ENCODE assay signal across 26 cellular contexts in the genomic region with DNA sequence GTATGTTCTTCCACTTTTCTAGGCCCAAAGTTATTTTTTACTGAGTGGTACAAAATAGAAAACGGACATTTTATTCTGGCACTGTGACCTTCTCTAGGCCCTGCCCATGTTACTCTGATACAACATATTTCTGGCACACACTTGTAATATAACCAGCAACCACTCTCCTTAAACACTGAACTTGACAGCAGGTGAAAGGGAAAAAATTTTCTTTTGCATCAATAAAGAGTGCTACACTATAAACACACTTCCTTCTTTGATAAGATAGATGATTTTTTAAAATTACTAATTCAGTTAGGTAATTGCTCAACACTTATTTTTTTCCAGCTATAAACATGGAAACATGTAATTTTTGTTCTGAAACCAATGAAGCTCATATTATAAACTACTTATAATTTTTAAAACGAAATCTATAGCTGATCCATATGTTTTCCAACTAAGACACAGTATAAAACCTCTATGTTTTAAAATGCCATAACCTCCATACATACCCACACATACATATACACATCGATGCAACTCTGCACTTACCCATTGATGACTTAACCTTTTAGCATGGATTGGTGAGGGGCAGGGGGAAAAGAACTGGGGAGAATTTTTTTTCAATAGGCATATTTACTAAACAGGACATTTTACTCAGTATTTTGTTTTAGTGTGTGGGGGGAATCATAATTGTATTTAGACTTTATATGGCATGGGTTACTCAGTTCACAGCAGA.
"Had no signal": no experiment of that assay in that cellular context is flagged by ENCODE, and none has a peak within 500 bp of the region (broad histone marks: within the 10 kb centered on the region; RNA-seq: fewer than 3 reads in every experiment).

No MANE protein-coding gene starts in this region.

- H3K36me3 ChIP-seq: left ventricle myocardium inferior, pancreas, prostate gland, stomach, thyroid gland, transverse colon, upper lobe of left lung, vagina had no signal

- H3K4me3 Mint-ChIP-seq: naive thymus-derived CD4-positive, alpha-beta T cell; natural killer cell treated with Interleukin-12 subunit alpha and Interleukin-12 subunit beta and Interleukin-15 and Interleukin-18, amount 100 ng/mL, for 72 hours; stimulated activated naive B cell treated with anti-CD40 and anti-IgM and Interleukin-4, amounts not matched to agents 10 μg/mL and 1 μg/mL and 100 μg/mL, for 72 hours had no signal

- H3K9me3 Mint-ChIP-seq: naive thymus-derived CD4-positive, alpha-beta T cell; stimulated activated naive B cell treated with anti-CD40 and anti-IgM and Interleukin-4, amounts not matched to agents 10 μg/mL and 1 μg/mL and 100 μg/mL, for 72 hours had no signal

- H3K36me3 Mint-ChIP-seq: naive thymus-derived CD4-positive, alpha-beta T cell; natural killer cell treated with Interleukin-12 subunit alpha and Interleukin-12 subunit beta and Interleukin-15 and Interleukin-18, amount 100 ng/mL, for 72 hours; stimulated activated naive B cell treated with anti-CD40 and anti-IgM and Interleukin-4, amounts not matched to agents 10 μg/mL and 1 μg/mL and 100 μg/mL, for 72 hours had no signal

- DNase-seq: islet precursor cell; left ventricle myocardium inferior; midbrain; mucosa of descending colon; naive thymus-derived CD4-positive, alpha-beta T cell; pancreas; posterior cingulate gyrus; retina; right cardiac atrium; stimulated activated CD4-positive, alpha-beta T cell treated with anti-CD3 and anti-CD28 coated beads, Interleukin-12 subunit alpha, Interleukin-12 subunit beta, amount 100 ng/mL, for 4 hours; stimulated activated CD4-positive, alpha-beta T cell treated with anti-CD3 and anti-CD28 coated beads, Interleukin-15, amount 100 ng/mL, for 24 hours; stimulated activated CD4-positive, alpha-beta T cell treated with anti-CD3 and anti-CD28 coated beads, Interleukin-2, amount 100 ng/mL, for 24 hours; stimulated activated CD4-positive, alpha-beta T cell treated with anti-CD3 and anti-CD28 coated beads, Interleukin-4, amount 100 ng/mL, for 1 hour; stimulated activated naive B cell treated with anti-CD40 and anti-IgM and Interleukin-4, amounts not matched to agents 10 μg/mL and 1 μg/mL and 100 μg/mL, for 72 hours; stimulated activated naive CD8-positive, alpha-beta T cell treated with anti-CD3 and anti-CD28 coated beads, Interleukin-15, Interleukin-2, amounts not matched to agents 100 U/mL and 50 U/mL, for 24 hours; stomach; testis; thyroid gland; transverse colon; upper lobe of left lung had no signal

- H3K4me3 ChIP-seq: left ventricle myocardium inferior, lung, mucosa of descending colon, pancreas, prostate gland, skin epidermis, stomach, testis, thyroid gland, transverse colon, upper lobe of left lung, vagina had no signal

- H3K9me3 ChIP-seq: left ventricle myocardium inferior, mucosa of descending colon, pancreas, prostate gland, stomach, testis, thyroid gland, transverse colon, upper lobe of left lung, vagina had no signal

- ATAC-seq: mucosa of descending colon; naive thymus-derived CD4-positive, alpha-beta T cell; natural killer cell treated with Interleukin-12 subunit alpha and Interleukin-12 subunit beta and Interleukin-15 and Interleukin-18, amount 100 ng/mL, for 72 hours; pancreas; right cardiac atrium; sciatic nerve; stimulated activated naive CD8-positive, alpha-beta T cell treated with anti-CD3 and anti-CD28 coated beads, Interleukin-15, Interleukin-2, amounts not matched to agents 100 U/mL and 50 U/mL, for 24 hours had no signal

- H3K27ac ChIP-seq: left ventricle myocardium inferior, pancreas, prostate gland, skin epidermis, stomach, testis, thyroid gland, transverse colon, upper lobe of left lung, vagina had no signal

- H3K27ac Mint-ChIP-seq: naive thymus-derived CD4-positive, alpha-beta T cell; natural killer cell treated with Interleukin-12 subunit alpha and Interleukin-12 subunit beta and Interleukin-15 and Interleukin-18, amount 100 ng/mL, for 72 hours; stimulated activated naive B cell treated with anti-CD40 and anti-IgM and Interleukin-4, amounts not matched to agents 10 μg/mL and 1 μg/mL and 100 μg/mL, for 72 hours had no signal

- H3K4me1 ChIP-seq: pancreas, prostate gland, testis, thyroid gland, transverse colon had no signal

- H3K27me3 ChIP-seq: pancreas, stomach, testis, thyroid gland, transverse colon, upper lobe of left lung, vagina had no signal
